Comparison of ENCODE assay signal across 10 cellular contexts in the genomic region with DNA sequence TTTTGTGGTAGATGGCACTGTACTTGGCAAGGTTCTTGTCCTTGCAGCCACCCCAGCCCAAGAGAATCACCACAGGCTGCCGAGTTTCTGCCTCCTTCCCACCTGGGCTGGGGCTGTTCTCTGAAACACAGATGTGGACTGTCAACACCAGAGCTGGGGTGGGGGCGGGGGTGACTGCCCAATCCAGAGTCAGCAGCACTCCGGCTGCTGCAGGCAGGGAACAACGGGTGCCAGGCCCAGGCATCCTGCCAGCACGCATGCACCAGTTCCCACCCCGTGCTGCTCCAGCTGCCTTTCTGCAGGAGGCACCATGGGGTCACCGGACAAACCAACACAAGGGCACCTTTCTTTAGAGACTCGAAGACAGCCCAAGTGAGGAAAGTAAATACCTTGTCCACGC. TPM values are rescaled to one million over a fixed set of nuclear protein-coding genes. Genes with fewer than 3 reads are reported as not detected.
DNase-seq lines count a peak whose midpoint lies in the region; ATAC-seq and TF ChIP-seq lines count a peak whose summit lies in the region.
"Had no signal": no experiment of that assay in that cellular context is flagged by ENCODE, and none has a peak within 500 bp of the region (broad histone marks: within the 10 kb centered on the region; RNA-seq: fewer than 3 reads in every experiment).

No MANE protein-coding gene starts in this region.

- H3K27ac Mint-ChIP-seq in MCF 10A (ENCODE audit: low read depth, unreplicated experiment) = no peak overlapping the region

- BruUV-seq in MCF 10A (replicated peaks; lab: Mats Ljungman, UMichigan) = no TSS peak
- BruUV-seq in mammary epithelial cell (replicated peaks; lab: Mats Ljungman, UMichigan) = no TSS peak

- H3K36me3 Mint-ChIP-seq in MCF 10A (ENCODE audit: insufficient read depth, unreplicated experiment) = no peaks in the 10 kb centered on the region

- H3K4me2 ChIP-seq in mammary epithelial cell (ENCODE audit: insufficient read depth, low read depth, low read length) = no peak overlapping the region

- no peak overlapping the region for H3K4me3 ChIP-seq in mammary epithelial cell (replicated peaks in 1 of 3; ENCODE audit: insufficient read depth in 1 of 3, low read depth in 2 of 3, low read length in 3 of 3)
- no peak overlapping the region for H3K4me3 ChIP-seq in colonic mucosa
- no peak overlapping the region for H3K4me3 ChIP-seq in aorta (ENCODE audit: low read length in 2 of 2)

- DNase-seq in MCF 10A (ENCODE audit: unreplicated experiment) (peak; percentile 39), mammary epithelial cell (no peak), colonic mucosa (peak; percentile 61), midbrain (lab: John Stamatoyannopoulos, UW) (peak; percentile 89), aorta (no peak), GDM1 (lab: John Stamatoyannopoulos, UW) (no peak), H4 (ENCODE audit: low spot score) (no peak)
- DNase-seq: cerebellar nuclear complex, NCI-H1930 had no signal

- ATAC-seq in aorta (ENCODE audit: low FRiP score) = peak; percentile 17
- no peak for ATAC-seq in HG02981 (IDR thresholded peaks at IDR 0.05; ENCODE audit: unreplicated experiment)

- in situ Hi-C loops in mammary epithelial cell (cut with MboI; ENCODE audit: low sequenced_read_pairs in 2 of 2) = no loop called here

- H3K36me3 ChIP-seq in mammary epithelial cell (ENCODE audit: insufficient read depth, low read length) (no peaks in the 10 kb centered on the region), colonic mucosa (no peaks in the 10 kb centered on the region), aorta (ENCODE audit: control insufficient read depth in 1 of 2, insufficient read depth in 2 of 2, low read length in 1 of 2) (no peaks in the 10 kb centered on the region)

- TF ChIP-seq CTCF in MCF 10A (IDR thresholded peaks at IDR 0.05; ENCODE audit: unreplicated experiment) (no peak), mammary epithelial cell (conservative IDR thresholded peaks at IDR 0.05 in 1 of 2, IDR thresholded peaks at IDR 0.05 in 1 of 2; ENCODE audit: extremely low read depth in 1 of 2, insufficient read depth in 1 of 2, low read depth in 1 of 2, low read length in 2 of 2) (no peak), colonic mucosa (IDR thresholded peaks at IDR 0.05) (no peak)

- H3K4me3 Mint-ChIP-seq in MCF 10A (ENCODE audit: unreplicated experiment) = no peak overlapping the region

- H3K9me3 ChIP-seq in mammary epithelial cell (replicated peaks; ENCODE audit: insufficient read depth, low read length) (no peaks in the 10 kb centered on the region), colonic mucosa (no peaks in the 10 kb centered on the region), aorta (ENCODE audit: control insufficient read depth, low read length) (no peaks in the 10 kb centered on the region)

- H3K27ac ChIP-seq in mammary epithelial cell (ENCODE audit: insufficient read depth, low read depth, low read length) = no peak overlapping the region
- H3K27ac ChIP-seq in colonic mucosa = no peak overlapping the region
- H3K27ac ChIP-seq in aorta (ENCODE audit: low read depth in 1 of 2, low read length in 2 of 2) = no peak overlapping the region

- dilution Hi-C loops in mammary epithelial cell (cut with HindIII; ENCODE audit: low sequenced_read_pairs) = no loop called here

- H2AFZ ChIP-seq in mammary epithelial cell (ENCODE audit: low read depth, low read length) = no peak overlapping the region

- H3K4me1 ChIP-seq in mammary epithelial cell (ENCODE audit: insufficient read depth, low read length) = no peaks in the 10 kb centered on the region
- H3K4me1 ChIP-seq in colonic mucosa = no peaks in the 10 kb centered on the region
- no peaks in the 10 kb centered on the region for H3K4me1 ChIP-seq in aorta (ENCODE audit: control insufficient read depth in 1 of 2, insufficient read depth in 2 of 2, low read length in 2 of 2)

- H3K9me3 Mint-ChIP-seq in MCF 10A (ENCODE audit: unreplicated experiment) = no peaks in the 10 kb centered on the region

- 30% methylated on average over 3 of the region's 9 CpGs for WGBS in mammary epithelial cell (ENCODE audit: low coverage, missing lambda C conversion rate)
- WGBS in aorta, 2 donors = 22 to 27% methylated on average over 9 of the region's 9 CpGs

- intact Hi-C loops in MCF 10A (cut with micrococcal nuclease) = no loop called here
- intact Hi-C loops in mammary epithelial cell (cut with micrococcal nuclease) = no loop called here
- intact Hi-C loops in colonic mucosa (cut with DNase I) = no loop called here
- intact Hi-C loops in aorta (cut with DNase I) = no loop called here

- no peak overlapping the region for H3K9ac ChIP-seq in mammary epithelial cell (ENCODE audit: insufficient read depth, low read length)
- no peak overlapping the region for H3K9ac ChIP-seq in colonic mucosa (ENCODE audit: low read depth in 2 of 2, low read length in 2 of 2)

- CTCF ChIA-PET in MCF 10A (lab: Yijun Ruan, JAX) = interaction anchor here (1.1 kb wide), 1 partner anchor 18 kb away, joined by 5 read pairs; no protein-coding TSS in a partner anchor
- CTCF ChIA-PET in mammary epithelial cell (lab: Charles Lee; ENCODE audit: low non-redundant PET) = no interaction called here

- H3K27me3 Mint-ChIP-seq in MCF 10A (ENCODE audit: insufficient read depth, unreplicated experiment) = no peaks in the 10 kb centered on the region

- H3K27me3 ChIP-seq in mammary epithelial cell (ENCODE audit: insufficient read depth, low read length) (no peaks in the 10 kb centered on the region), colonic mucosa (no peaks in the 10 kb centered on the region), aorta (ENCODE audit: control insufficient read depth in 1 of 2, insufficient read depth in 2 of 2, low read length in 1 of 2) (no peaks in the 10 kb centered on the region)

- POLR2A ChIA-PET in MCF 10A (lab: Yijun Ruan, JAX) = interaction anchor here (1.1 kb wide), 1 partner anchor 12 kb away, joined by 3 read pairs; no protein-coding TSS in a partner anchor

- H4K20me1 ChIP-seq in mammary epithelial cell (ENCODE audit: insufficient read depth, low read length) = no peaks in the 10 kb centered on the region

- H3K4me1 Mint-ChIP-seq in MCF 10A (ENCODE audit: insufficient read depth, unreplicated experiment) = peaks cover 6% of the 10 kb centered on the region

- no peaks in the 10 kb centered on the region for H3K79me2 ChIP-seq in mammary epithelial cell (ENCODE audit: insufficient read depth, low read length)

RNA-seq across cellular contexts. Expression of gene TMEM53, which starts 14.1 kb away (rescaled TPM):
- total RNA-seq in MCF 10A (2022) = 2.2 TPM in 2 replicates
- 1 to 10 TPM; 9.3 to 9.7 TPM for total RNA-seq in mammary epithelial cell
- 13.0 TPM for polyA plus RNA-seq in mammary epithelial cell
- polyA minus RNA-seq in mammary epithelial cell = 2.2 TPM
- 10 to 100 TPM; 26.4 to 29.6 TPM for total RNA-seq in colonic mucosa
- total RNA-seq in aorta = 1 to 10 TPM; 5.4 to 6.6 TPM
- 1 to 10 TPM; 8.4 to 9.9 TPM for polyA plus RNA-seq in aorta
- total RNA-seq in H4 (2014; rRNA removed; shearing (Covaris generic)) = 11.3 and 18.4 TPM in 2 replicates

RNA-seq across cellular contexts. Expression of gene ARMH1, which starts 14.3 kb away (rescaled TPM):
- total RNA-seq in MCF 10A (2022) (0.65 and 0.96 TPM in 2 replicates), mammary epithelial cell (1 to 10 TPM in 1 of 2 donors, not detected in 1; 1.5 TPM), colonic mucosa (1 to 10 TPM; 1.3 to 5.1 TPM), aorta (1 to 10 TPM; 1.5 to 6.7 TPM)
- polyA plus RNA-seq in mammary epithelial cell (0.51 TPM), aorta (1 to 10 TPM in 1 of 2 donors, under 1 TPM in 1; 0.63 to 2.0 TPM)
- not detected for polyA minus RNA-seq in mammary epithelial cell
- not detected in 2 replicates for total RNA-seq in H4 (2014; rRNA removed; shearing (Covaris generic))

Comparison
In these comparisons a context has a peak if more than half of its experiments do, and no peak if none do; other contexts are left out.
1. DNase-seq: peak in MCF 10A (single experiment), colonic mucosa (single experiment) and midbrain (single experiment); none in mammary epithelial cell (single experiment), aorta (0 of 2), GDM1 (single experiment) and H4 (single experiment).